1 cellular context compared by ENCODE assay signal in the genomic region with DNA sequence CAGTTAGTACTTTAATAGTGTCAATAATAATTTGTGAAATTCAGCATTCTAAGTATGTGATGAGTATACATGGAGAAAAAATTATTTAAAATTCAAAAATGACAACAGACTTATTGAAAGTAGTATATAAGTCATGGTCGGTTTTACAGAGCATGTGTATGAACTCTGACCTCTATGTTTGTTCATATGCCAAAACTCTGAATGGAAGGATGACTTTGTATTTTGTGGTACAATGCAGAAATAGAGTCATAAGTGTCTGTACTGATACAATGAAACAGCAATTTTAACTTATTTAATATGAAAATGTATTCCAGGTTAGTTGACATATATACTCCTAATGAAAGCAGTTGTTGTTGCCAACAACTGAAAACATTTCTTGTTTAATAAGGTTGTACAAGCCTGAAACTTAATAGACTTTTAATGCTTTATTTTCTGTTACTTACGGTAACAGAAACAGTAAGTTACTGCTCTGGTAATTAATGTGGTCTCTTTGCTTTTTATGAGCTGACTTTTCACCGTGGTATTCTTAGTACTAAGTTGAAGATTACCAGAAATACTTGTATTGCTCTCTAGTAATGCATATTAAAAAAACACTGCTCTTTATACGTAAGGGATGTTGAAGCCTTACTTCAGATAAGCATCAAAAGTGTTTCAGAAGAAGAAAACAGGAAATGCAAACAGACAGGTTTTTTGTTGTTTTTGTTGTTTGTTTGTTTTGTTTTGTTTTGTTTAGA.
TF ChIP-seq lines count a peak whose summit lies in the region.

No MANE protein-coding gene starts in this region.

TF ChIP-seq in HEK293, 187 proteins besides CTCF, POLR2A, EP300 and RAD21 (continued from another document):
- no peak for TF ChIP-seq ZBTB26 (tag by site-specific recombination; optimal IDR thresholded peaks at IDR 0.05)
